17 cellular contexts compared by ENCODE assay signal in genomic region chr6:88868559-88868860, GRCh38.
"Had no signal": no experiment of that assay in that cellular context is flagged by ENCODE, and none has a peak within 500 bp of the region (broad histone marks: within the 10 kb centered on the region; RNA-seq: fewer than 3 reads in every experiment).

No MANE protein-coding gene starts in this region.

- H3K4me1 ChIP-seq: upper lobe of right lung had no signal

- DNase-seq: activated CD4-positive, alpha-beta memory T cell treated with anti-CD3 and anti-CD28 coated beads, Interleukin-2, amount 10 ng/mL, durations not matched to agents 7 days and 5 days; activated CD4-positive, alpha-beta T cell treated with anti-CD3 and anti-CD28 coated beads for 36 hours; activated naive CD4-positive, alpha-beta T cell treated with Interleukin-2 at 50 U/mL for 16 hours; activated naive CD8-positive, alpha-beta T cell treated with anti-CD3 and anti-CD28 coated beads, Interleukin-2, amount 50 U/mL, for 24 hours; activated T-cell treated with anti-CD3 and anti-CD28 coated beads, Interleukin-2, amount 50 U/mL, for 72 hours; central memory CD4-positive, alpha-beta T cell; cortex of kidney; effector CD8-positive, alpha-beta T cell; natural killer cell; psoas muscle; stimulated activated CD4-positive, alpha-beta T cell treated with anti-CD3 and anti-CD28 coated beads, Interleukin-2, amount 100 ng/mL, for 24 hours; stimulated activated naive CD4-positive, alpha-beta T cell treated with Interleukin-2 at 50 U/mL for 16 hours; SW 1271; T-helper 9 cell; upper lobe of right lung; WERI-Rb-1 had no signal

- H3K9me3 Mint-ChIP-seq: activated CD4-positive, alpha-beta memory T cell treated with anti-CD3 and anti-CD28 coated beads, Interleukin-2, amount 10 ng/mL, durations not matched to agents 7 days and 5 days; activated naive CD8-positive, alpha-beta T cell treated with anti-CD3 and anti-CD28 coated beads, Interleukin-2, amount 50 U/mL, for 24 hours; activated T-cell treated with anti-CD3 and anti-CD28 coated beads, Interleukin-2, amount 50 U/mL, for 72 hours; natural killer cell had no signal

- H3K27me3 ChIP-seq: ascending aorta, upper lobe of right lung had no signal

- H3K27me3 Mint-ChIP-seq: activated CD4-positive, alpha-beta memory T cell treated with anti-CD3 and anti-CD28 coated beads, Interleukin-2, amount 10 ng/mL, durations not matched to agents 7 days and 5 days; activated CD4-positive, alpha-beta T cell treated with anti-CD3 and anti-CD28 coated beads for 36 hours; activated naive CD8-positive, alpha-beta T cell treated with anti-CD3 and anti-CD28 coated beads, Interleukin-2, amount 50 U/mL, for 24 hours had no signal

- H3K4me3 Mint-ChIP-seq: activated CD4-positive, alpha-beta memory T cell treated with anti-CD3 and anti-CD28 coated beads, Interleukin-2, amount 10 ng/mL, durations not matched to agents 7 days and 5 days; activated CD4-positive, alpha-beta T cell treated with anti-CD3 and anti-CD28 coated beads for 36 hours; activated naive CD8-positive, alpha-beta T cell treated with anti-CD3 and anti-CD28 coated beads, Interleukin-2, amount 50 U/mL, for 24 hours; activated T-cell treated with anti-CD3 and anti-CD28 coated beads, Interleukin-2, amount 50 U/mL, for 72 hours; natural killer cell had no signal

- H3K36me3 Mint-ChIP-seq: natural killer cell had no signal

- H3K9me3 ChIP-seq: ascending aorta, psoas muscle, upper lobe of right lung had no signal

- H3K4me3 ChIP-seq: ascending aorta, psoas muscle, upper lobe of right lung had no signal

- H3K36me3 ChIP-seq: ascending aorta, upper lobe of right lung, WERI-Rb-1 had no signal

- H3K27ac ChIP-seq: ascending aorta, psoas muscle, upper lobe of right lung, WERI-Rb-1 had no signal

- H3K27ac Mint-ChIP-seq: activated CD4-positive, alpha-beta memory T cell treated with anti-CD3 and anti-CD28 coated beads, Interleukin-2, amount 10 ng/mL, durations not matched to agents 7 days and 5 days; activated CD4-positive, alpha-beta T cell treated with anti-CD3 and anti-CD28 coated beads for 36 hours; activated naive CD8-positive, alpha-beta T cell treated with anti-CD3 and anti-CD28 coated beads, Interleukin-2, amount 50 U/mL, for 24 hours; natural killer cell had no signal
